In the genomic region with DNA sequence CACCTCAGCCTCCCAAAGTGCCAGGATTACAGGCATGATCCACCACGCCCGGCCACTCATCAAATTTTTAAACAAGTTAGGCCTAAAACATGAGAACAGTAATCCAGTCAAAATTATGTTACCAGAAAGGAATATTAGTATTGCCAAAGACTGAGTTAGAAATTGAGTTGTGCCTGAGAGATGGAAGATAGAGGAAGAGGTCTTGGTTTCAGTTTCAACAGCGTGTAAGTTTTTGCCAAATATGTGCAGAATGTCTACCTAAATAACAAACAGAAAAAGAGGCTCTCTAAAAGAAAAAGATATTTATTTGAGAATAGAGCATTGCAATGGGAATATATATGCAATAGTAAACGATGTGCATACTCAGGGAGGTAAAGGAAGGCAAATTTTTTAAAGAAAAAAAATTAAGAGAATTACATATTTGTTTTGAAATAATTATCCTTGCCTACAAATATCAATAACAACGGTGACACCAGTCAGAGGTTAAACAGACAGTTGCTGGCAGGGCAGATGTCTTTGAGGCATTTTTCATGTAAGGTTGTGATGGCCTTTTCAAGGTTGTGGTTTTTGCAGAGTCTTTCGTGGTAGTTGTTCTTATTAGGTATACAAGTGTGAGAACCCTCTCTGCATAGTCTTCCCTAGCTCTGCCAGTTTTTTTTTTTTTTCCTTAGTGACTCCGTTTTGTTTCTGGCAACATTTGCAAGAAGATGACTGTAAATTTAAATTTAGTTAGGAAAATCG, we compare ENCODE assay signal across 29 cellular contexts. TPM values are rescaled to one million over a fixed set of nuclear protein-coding genes. Genes with fewer than 3 reads are reported as not detected.
DNase-seq lines count a peak whose midpoint lies in the region; ATAC-seq and TF ChIP-seq lines count a peak whose summit lies in the region.
"Had no signal": no experiment of that assay in that cellular context is flagged by ENCODE, and none has a peak within 500 bp of the region (broad histone marks: within the 10 kb centered on the region; RNA-seq: fewer than 3 reads in every experiment).

No MANE protein-coding gene starts in this region.

- H2AFZ ChIP-seq in DND-41 (ENCODE audit: low read depth, low read length) (no peak overlapping the region), KMS-11 (ENCODE audit: low read depth) (no peak overlapping the region), PC-9 (no peak overlapping the region)

- peak overlapping the region; percentile 40 for H3K4me3 Mint-ChIP-seq in natural killer cell
- H3K4me3 Mint-ChIP-seq: activated CD4-positive, alpha-beta T cell treated with anti-CD3 and anti-CD28 coated beads, Interleukin-2, amount 10 ng/mL, durations not matched to agents 24 days and 14 days; activated T-helper 1 cell treated with anti-CD3 and anti-CD28 coated beads, Interleukin-12 subunit alpha, Interleukin-12 subunit beta, Interleukin-2, Interleukin-4 antibody, amounts not matched to agents 30 ng/mL and 10 ng/mL and 1 ng/mL, durations not matched to agents 14 hours and 24 hours and 36 hours; CD4-positive, alpha-beta T cell; nephron; T-cell had no signal

- no peaks in the 10 kb centered on the region for H3K9me3 Mint-ChIP-seq in natural killer cell
- H3K9me3 Mint-ChIP-seq: activated T-helper 1 cell treated with anti-CD3 and anti-CD28 coated beads, Interleukin-12 subunit alpha, Interleukin-12 subunit beta, Interleukin-2, Interleukin-4 antibody, amounts not matched to agents 30 ng/mL and 10 ng/mL and 1 ng/mL, durations not matched to agents 14 hours and 24 hours and 36 hours; nephron had no signal

- H3K36me3 ChIP-seq in DND-41 (ENCODE audit: insufficient read depth, low read length) (peaks cover 22% of the 10 kb centered on the region), KMS-11 (ENCODE audit: insufficient read depth) (no peaks in the 10 kb centered on the region), PC-9 (ENCODE audit: low read depth) (no peaks in the 10 kb centered on the region)
- H3K36me3 ChIP-seq: gastroesophageal sphincter, ovary, thoracic aorta had no signal

- H3K79me2 ChIP-seq in DND-41 (ENCODE audit: insufficient read depth, low read length): peaks cover 66% of the 10 kb centered on the region
- no peaks in the 10 kb centered on the region for H3K79me2 ChIP-seq in KMS-11 (ENCODE audit: insufficient read depth, low read depth)
- H3K79me2 ChIP-seq in PC-9 (ENCODE audit: low read depth): no peaks in the 10 kb centered on the region

- peaks cover 0 to under 1% of the 10 kb centered on the region in 2 donors for H3K27me3 Mint-ChIP-seq in natural killer cell (ENCODE audit: low read depth in 2 of 2)
- H3K27me3 Mint-ChIP-seq: activated CD4-positive, alpha-beta T cell treated with anti-CD3 and anti-CD28 coated beads, Interleukin-2, amount 10 ng/mL, durations not matched to agents 24 days and 14 days had no signal

- H3F3A ChIP-seq in PC-9 (ENCODE audit: insufficient read depth, low read depth): no peaks in the 10 kb centered on the region

- H3K9me3 ChIP-seq in DND-41 (ENCODE audit: insufficient read depth, low read length, severe bottlenecking) (peaks cover 3% of the 10 kb centered on the region), PC-9 (ENCODE audit: insufficient read depth, low read depth) (no peaks in the 10 kb centered on the region)
- H3K9me3 ChIP-seq: ovary, thoracic aorta had no signal

- H3K4me3 ChIP-seq in DND-41 (ENCODE audit: low read depth in 1 of 2, low read length in 2 of 2) (peak overlapping the region; percentile 49 to 66; a peak in 3 of 4 replicates), KMS-11 (IDR thresholded peaks at IDR 0.05; ENCODE audit: insufficient read depth, low read depth, low read length) (no peak overlapping the region), PC-9 (no peak overlapping the region)
- H3K4me3 ChIP-seq: gastroesophageal sphincter, ovary, thoracic aorta had no signal

- no peak for TF ChIP-seq CTCF in DND-41 (IDR thresholded peaks at IDR 0.05; ENCODE audit: borderline replicate concordance, extremely low read depth, low read length, poor library complexity, severe bottlenecking)
- no peak for TF ChIP-seq CTCF in KMS-11 (conservative IDR thresholded peaks at IDR 0.05; ENCODE audit: low read depth, low read length)
- TF ChIP-seq CTCF in natural killer cell (IDR thresholded peaks at IDR 0.05): no peak
- no peak for TF ChIP-seq CTCF in PC-9 (conservative IDR thresholded peaks at IDR 0.05)

- no peaks in the 10 kb centered on the region for H3K27me3 ChIP-seq in DND-41 (ENCODE audit: insufficient read depth, low read length, poor library complexity)
- no peaks in the 10 kb centered on the region for H3K27me3 ChIP-seq in KMS-11 (ENCODE audit: insufficient read depth, low read depth)
- no peaks in the 10 kb centered on the region for H3K27me3 ChIP-seq in PC-9 (ENCODE audit: insufficient read depth, low read depth)
- H3K27me3 ChIP-seq: gastroesophageal sphincter, ovary had no signal

- H3K4me1 Mint-ChIP-seq in natural killer cell: peaks cover 13 to 15% of the 10 kb centered on the region in 2 donors
- H3K4me1 Mint-ChIP-seq: nephron had no signal

- CTCF ChIA-PET in PC-9 (lab: Charles Lee): no interaction called here

- DNase-seq in DND-41 (peak; percentile 85), NOMO-1 treated with dmso at 0.1 percent for 144 hours (lab: John Stamatoyannopoulos, UW; ENCODE audit: unreplicated experiment) (peak; percentile 61), natural killer cell (no peak), left ventricle myocardium superior (no peak), PC-9 (no peak)
- DNase-seq: activated CD4-positive, alpha-beta T cell treated with anti-CD3 and anti-CD28 coated beads, Interleukin-2, amount 10 ng/mL, durations not matched to agents 24 days and 14 days; aorta; caudate nucleus; CD4-positive, alpha-beta T cell; KG1; midbrain; NCI-H1105; NCI-H2029; NCI-H2227 treated with DMSO at 0.1 percent for 48 hours; NCI-H69; ovary; SHP77 treated with DMSO at 0.1 percent for 48 hours; stimulated activated CD4-positive, alpha-beta T cell treated with anti-CD3 and anti-CD28 coated beads, Interleukin-4, amount 100 ng/mL, for 24 hours; stimulated activated naive CD8-positive, alpha-beta T cell treated with anti-CD3 and anti-CD28 coated beads, Interleukin-15, Interleukin-2, amounts not matched to agents 100 U/mL and 50 U/mL, for 24 hours; T-cell had no signal

- ATAC-seq in DND-41 (ENCODE audit: insufficient read depth, low read depth) (peak; percentile 59), natural killer cell (no peak), left ventricle myocardium superior (no peak), HG02588 (IDR thresholded peaks at IDR 0.05; ENCODE audit: unreplicated experiment) (no peak)
- ATAC-seq: activated naive CD4-positive, alpha-beta T cell treated with anti-CD3 and anti-CD28 coated beads, Interleukin-2, amount 50 U/mL, for 72 hours; gastroesophageal sphincter; stimulated activated naive CD8-positive, alpha-beta T cell treated with anti-CD3 and anti-CD28 coated beads, Interleukin-15, Interleukin-2, amounts not matched to agents 100 U/mL and 50 U/mL, for 24 hours; T-cell had no signal

- POLR2A ChIA-PET in PC-9 (lab: Charles Lee; ENCODE audit: unreplicated experiment): no interaction called here

- H3K27ac Mint-ChIP-seq in natural killer cell: no peak overlapping the region
- H3K27ac Mint-ChIP-seq: activated CD4-positive, alpha-beta T cell treated with anti-CD3 and anti-CD28 coated beads, Interleukin-2, amount 10 ng/mL, durations not matched to agents 24 days and 14 days; activated naive CD4-positive, alpha-beta T cell treated with anti-CD3 and anti-CD28 coated beads, Interleukin-2, amount 50 U/mL, for 72 hours; activated T-helper 1 cell treated with anti-CD3 and anti-CD28 coated beads, Interleukin-12 subunit alpha, Interleukin-12 subunit beta, Interleukin-2, Interleukin-4 antibody, amounts not matched to agents 30 ng/mL and 10 ng/mL and 1 ng/mL, durations not matched to agents 14 hours and 24 hours and 36 hours; CD4-positive, alpha-beta T cell; nephron; T-cell had no signal

- no peaks in the 10 kb centered on the region for H3K36me3 Mint-ChIP-seq in natural killer cell
- H3K36me3 Mint-ChIP-seq: T-cell had no signal

- no peaks in the 10 kb centered on the region for H4K20me1 ChIP-seq in DND-41 (ENCODE audit: insufficient read depth, low read length)
- no peaks in the 10 kb centered on the region for H4K20me1 ChIP-seq in KMS-11 (ENCODE audit: insufficient read depth)
- no peaks in the 10 kb centered on the region for H4K20me1 ChIP-seq in PC-9 (ENCODE audit: insufficient read depth)

- BruUV-seq in PC-9 (replicated peaks; lab: Mats Ljungman, UMichigan): no TSS peak

- intact Hi-C loops in natural killer cell (cut with micrococcal nuclease): no loop called here
- intact Hi-C loops in left ventricle myocardium superior (cut with micrococcal nuclease): no loop called here
- intact Hi-C loops in PC-9 (cut with micrococcal nuclease; ENCODE audit: unreplicated experiment): no loop called here

- peak overlapping the region; percentile 66 for H3K4me2 ChIP-seq in DND-41 (ENCODE audit: insufficient read depth, low read length)
- H3K4me2 ChIP-seq in KMS-11: peak overlapping the region; percentile 6
- no peak overlapping the region for H3K4me2 ChIP-seq in PC-9

- H3K27ac ChIP-seq in DND-41 (ENCODE audit: low read length): peak overlapping the region; percentile 100
- H3K27ac ChIP-seq in KMS-11: no peak overlapping the region
- no peak overlapping the region for H3K27ac ChIP-seq in PC-9
- H3K27ac ChIP-seq: gastroesophageal sphincter, ovary, thoracic aorta had no signal

- no peaks in the 10 kb centered on the region for H3K9me2 ChIP-seq in PC-9 (ENCODE audit: insufficient read depth)

- H3K9ac ChIP-seq in DND-41 (ENCODE audit: low read depth, low read length): peak overlapping the region; percentile 80
- no peak overlapping the region for H3K9ac ChIP-seq in KMS-11

- H3K4me1 ChIP-seq in DND-41 (ENCODE audit: insufficient read depth, low read length): peaks cover 60% of the 10 kb centered on the region
- peaks cover 19% of the 10 kb centered on the region for H3K4me1 ChIP-seq in KMS-11 (ENCODE audit: low read depth, poor library complexity, severe bottlenecking)
- no peaks in the 10 kb centered on the region for H3K4me1 ChIP-seq in PC-9 (replicated peaks; ENCODE audit: insufficient read depth)
- H3K4me1 ChIP-seq: gastroesophageal sphincter had no signal

RNA-seq across cellular contexts. Expression of gene CD1B, which starts 2.2 kb away (rescaled TPM):
- total RNA-seq in natural killer cell (not detected), left ventricle myocardium superior (not detected), PC-9 (2021) (not detected in 2 replicates)
- total RNA-seq: activated CD4-positive, alpha-beta T cell treated with anti-CD3 and anti-CD28 coated beads, Interleukin-2, amount 10 ng/mL, durations not matched to agents 24 days and 14 days; activated naive CD4-positive, alpha-beta T cell treated with anti-CD3 and anti-CD28 coated beads, Interleukin-2, amount 50 U/mL, for 72 hours; activated T-helper 1 cell treated with anti-CD3 and anti-CD28 coated beads, Interleukin-12 subunit alpha, Interleukin-12 subunit beta, Interleukin-2, Interleukin-4 antibody, amounts not matched to agents 30 ng/mL and 10 ng/mL and 1 ng/mL, durations not matched to agents 14 hours and 24 hours and 36 hours; aorta; CD4-positive, alpha-beta T cell; dermis microvascular lymphatic vessel endothelial cell; gastroesophageal sphincter; HT1080; ovary; T-cell; thoracic aorta had no signal

RNA-seq across cellular contexts. Expression of gene CD1E, which starts 20.1 kb away (rescaled TPM):
- total RNA-seq in natural killer cell: under 1 TPM in 1 of 3 donors, not detected in 2; 0.73 TPM
- 0.50 TPM for total RNA-seq in left ventricle myocardium superior
- total RNA-seq in PC-9 (2021): not detected in 2 replicates
- total RNA-seq: activated CD4-positive, alpha-beta T cell treated with anti-CD3 and anti-CD28 coated beads, Interleukin-2, amount 10 ng/mL, durations not matched to agents 24 days and 14 days; activated naive CD4-positive, alpha-beta T cell treated with anti-CD3 and anti-CD28 coated beads, Interleukin-2, amount 50 U/mL, for 72 hours; activated T-helper 1 cell treated with anti-CD3 and anti-CD28 coated beads, Interleukin-12 subunit alpha, Interleukin-12 subunit beta, Interleukin-2, Interleukin-4 antibody, amounts not matched to agents 30 ng/mL and 10 ng/mL and 1 ng/mL, durations not matched to agents 14 hours and 24 hours and 36 hours; aorta; CD4-positive, alpha-beta T cell; dermis microvascular lymphatic vessel endothelial cell; HT1080; T-cell; thoracic aorta had no signal

RNA-seq across cellular contexts. Expression of gene CD1C, which starts 43.9 kb away (rescaled TPM):
- total RNA-seq in natural killer cell (1 to 10 TPM in 2 of 3 donors, not detected in 1; 1.2 to 4.6 TPM), left ventricle myocardium superior (0.74 TPM), PC-9 (2021) (not detected in 2 replicates)
- total RNA-seq: dermis microvascular lymphatic vessel endothelial cell, HT1080, thoracic aorta had no signal

Comparison
In these comparisons a context has a peak if more than half of its experiments do, and no peak if none do; other contexts are left out.
1. DNase-seq: peak in DND-41 (single experiment) and NOMO-1 treated with dmso at 0.1 percent for 144 hours (single experiment); none in natural killer cell (single experiment), left ventricle myocardium superior (single experiment) and PC-9 (0 of 2).
2. H3K4me3 ChIP-seq: peak in DND-41 (2 of 2); none in KMS-11 (single experiment) and PC-9 (single experiment).